Comparison of ENCODE assay signal across 1 cellular context in the genomic region with DNA sequence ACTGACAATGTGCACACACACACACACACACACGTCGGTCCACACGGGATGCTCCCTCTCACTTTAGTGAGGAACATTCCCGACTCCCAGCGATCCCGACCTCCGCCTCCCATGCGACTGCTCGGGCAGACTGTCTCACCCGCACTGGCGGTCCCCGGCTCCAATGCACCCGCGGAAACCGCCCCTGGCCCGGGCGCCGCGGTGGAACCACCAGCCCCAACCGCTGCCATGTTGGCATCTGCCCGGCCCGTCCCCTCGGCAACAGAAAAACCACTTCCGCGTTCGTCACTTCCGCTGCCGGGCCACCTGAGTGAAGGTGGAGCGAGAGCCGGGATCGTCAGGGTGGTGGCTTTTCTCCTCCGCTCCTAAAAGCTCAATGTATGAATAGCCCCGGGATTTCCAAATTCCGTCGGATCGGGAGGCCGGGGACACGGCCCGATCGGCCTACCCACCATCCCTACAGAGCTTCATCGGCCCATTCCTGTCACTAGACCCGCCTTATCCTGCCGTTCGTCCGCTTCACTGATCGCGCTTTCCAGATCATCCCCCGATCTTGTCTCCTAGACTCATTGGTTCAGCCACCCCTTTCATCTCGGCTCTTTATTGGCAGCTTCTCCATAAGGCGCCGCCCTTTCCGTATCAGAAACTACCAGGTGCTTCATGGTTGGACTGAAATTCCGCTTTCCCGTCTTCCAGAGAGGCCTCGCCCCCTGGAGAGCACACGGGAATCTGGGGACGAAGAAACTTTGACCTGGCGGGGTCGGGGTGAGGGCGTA.
A peak's percentile ranks its signal among the peaks of the same experiment; 100 is the strongest.
TF ChIP-seq lines count a peak whose summit lies in the region.

A gene (minus strand): TSS at position 240 of the 776 bp plus-strand sequence. CDS start 10 bp downstream, at position 230.

TF ChIP-seq in GM12878, 131 proteins besides CTCF, POLR2A, EP300 and RAD21 (continued from another document):
- TF ChIP-seq, protein P1, sequence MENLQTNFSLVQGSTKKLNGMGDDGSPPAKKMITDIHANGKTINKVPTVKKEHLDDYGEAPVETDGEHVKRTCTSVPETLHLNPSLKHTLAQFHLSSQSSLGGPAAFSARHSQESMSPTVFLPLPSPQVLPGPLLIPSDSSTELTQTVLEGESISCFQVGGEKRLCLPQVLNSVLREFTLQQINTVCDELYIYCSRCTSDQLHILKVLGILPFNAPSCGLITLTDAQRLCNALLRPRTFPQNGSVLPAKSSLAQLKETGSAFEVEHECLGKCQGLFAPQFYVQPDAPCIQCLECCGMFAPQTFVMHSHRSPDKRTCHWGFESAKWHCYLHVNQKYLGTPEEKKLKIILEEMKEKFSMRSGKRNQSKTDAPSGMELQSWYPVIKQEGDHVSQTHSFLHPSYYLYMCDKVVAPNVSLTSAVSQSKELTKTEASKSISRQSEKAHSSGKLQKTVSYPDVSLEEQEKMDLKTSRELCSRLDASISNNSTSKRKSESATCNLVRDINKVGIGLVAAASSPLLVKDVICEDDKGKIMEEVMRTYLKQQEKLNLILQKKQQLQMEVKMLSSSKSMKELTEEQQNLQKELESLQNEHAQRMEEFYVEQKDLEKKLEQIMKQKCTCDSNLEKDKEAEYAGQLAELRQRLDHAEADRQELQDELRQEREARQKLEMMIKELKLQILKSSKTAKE (IDR thresholded peaks at IDR 0.05; ENCODE audit: low read depth, poor library complexity, severe bottlenecking), result no peak
- TF ChIP-seq RUNX3 (IDR thresholded peaks at IDR 0.05; ENCODE audit: low read length) (peak; percentile 84), SREBF2 (IDR thresholded peaks at IDR 0.05; ENCODE audit: low read length) (no peak), RB1 (IDR thresholded peaks at IDR 0.05; ENCODE audit: borderline replicate concordance) (no peak), PML (IDR thresholded peaks at IDR 0.05; ENCODE audit: low read length) (peak; percentile 75), ESRRA (IDR thresholded peaks at IDR 0.05; ENCODE audit: low read length) (no peak), EZH2 (IDR thresholded peaks at IDR 0.05; ENCODE audit: borderline replicate concordance, control insufficient read depth, low read depth, low read length) (no peak), HDAC6 (IDR thresholded peaks at IDR 0.05; ENCODE audit: unreplicated experiment) (peak; percentile 39), ZNF622 (IDR thresholded peaks at IDR 0.05) (no peak), PAX8 (IDR thresholded peaks at IDR 0.05) (no peak), JUNB (IDR thresholded peaks at IDR 0.05) (no peak), NR2C1 (IDR thresholded peaks at IDR 0.05) (peak; percentile 63), YBX1 (IDR thresholded peaks at IDR 0.05) (no peak), WRNIP1 (IDR thresholded peaks at IDR 0.05; ENCODE audit: borderline replicate concordance, low read depth, low read length) (no peak), NBN (IDR thresholded peaks at IDR 0.05) (peak; percentile 61; the same call in 1 of the 2 replicates), KDM1A (IDR thresholded peaks at IDR 0.05; ENCODE audit: borderline replicate concordance) (no peak), STAT3 (IDR thresholded peaks at IDR 0.05; ENCODE audit: low read depth, low read length) (no peak), HDGF (IDR thresholded peaks at IDR 0.05) (no peak)
- TF ChIP-seq, protein P2, sequence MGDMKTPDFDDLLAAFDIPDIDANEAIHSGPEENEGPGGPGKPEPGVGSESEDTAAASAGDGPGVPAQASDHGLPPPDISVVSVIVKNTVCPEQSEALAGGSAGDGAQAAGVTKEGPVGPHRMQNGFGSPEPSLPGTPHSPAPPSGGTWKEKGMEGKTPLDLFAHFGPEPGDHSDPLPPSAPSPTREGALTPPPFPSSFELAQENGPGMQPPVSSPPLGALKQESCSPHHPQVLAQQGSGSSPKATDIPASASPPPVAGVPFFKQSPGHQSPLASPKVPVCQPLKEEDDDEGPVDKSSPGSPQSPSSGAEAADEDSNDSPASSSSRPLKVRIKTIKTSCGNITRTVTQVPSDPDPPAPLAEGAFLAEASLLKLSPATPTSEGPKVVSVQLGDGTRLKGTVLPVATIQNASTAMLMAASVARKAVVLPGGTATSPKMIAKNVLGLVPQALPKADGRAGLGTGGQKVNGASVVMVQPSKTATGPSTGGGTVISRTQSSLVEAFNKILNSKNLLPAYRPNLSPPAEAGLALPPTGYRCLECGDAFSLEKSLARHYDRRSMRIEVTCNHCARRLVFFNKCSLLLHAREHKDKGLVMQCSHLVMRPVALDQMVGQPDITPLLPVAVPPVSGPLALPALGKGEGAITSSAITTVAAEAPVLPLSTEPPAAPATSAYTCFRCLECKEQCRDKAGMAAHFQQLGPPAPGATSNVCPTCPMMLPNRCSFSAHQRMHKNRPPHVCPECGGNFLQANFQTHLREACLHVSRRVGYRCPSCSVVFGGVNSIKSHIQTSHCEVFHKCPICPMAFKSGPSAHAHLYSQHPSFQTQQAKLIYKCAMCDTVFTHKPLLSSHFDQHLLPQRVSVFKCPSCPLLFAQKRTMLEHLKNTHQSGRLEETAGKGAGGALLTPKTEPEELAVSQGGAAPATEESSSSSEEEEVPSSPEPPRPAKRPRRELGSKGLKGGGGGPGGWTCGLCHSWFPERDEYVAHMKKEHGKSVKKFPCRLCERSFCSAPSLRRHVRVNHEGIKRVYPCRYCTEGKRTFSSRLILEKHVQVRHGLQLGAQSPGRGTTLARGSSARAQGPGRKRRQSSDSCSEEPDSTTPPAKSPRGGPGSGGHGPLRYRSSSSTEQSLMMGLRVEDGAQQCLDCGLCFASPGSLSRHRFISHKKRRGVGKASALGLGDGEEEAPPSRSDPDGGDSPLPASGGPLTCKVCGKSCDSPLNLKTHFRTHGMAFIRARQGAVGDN (IDR thresholded peaks at IDR 0.05), result peak; percentile 69
- TF ChIP-seq, protein P3, sequence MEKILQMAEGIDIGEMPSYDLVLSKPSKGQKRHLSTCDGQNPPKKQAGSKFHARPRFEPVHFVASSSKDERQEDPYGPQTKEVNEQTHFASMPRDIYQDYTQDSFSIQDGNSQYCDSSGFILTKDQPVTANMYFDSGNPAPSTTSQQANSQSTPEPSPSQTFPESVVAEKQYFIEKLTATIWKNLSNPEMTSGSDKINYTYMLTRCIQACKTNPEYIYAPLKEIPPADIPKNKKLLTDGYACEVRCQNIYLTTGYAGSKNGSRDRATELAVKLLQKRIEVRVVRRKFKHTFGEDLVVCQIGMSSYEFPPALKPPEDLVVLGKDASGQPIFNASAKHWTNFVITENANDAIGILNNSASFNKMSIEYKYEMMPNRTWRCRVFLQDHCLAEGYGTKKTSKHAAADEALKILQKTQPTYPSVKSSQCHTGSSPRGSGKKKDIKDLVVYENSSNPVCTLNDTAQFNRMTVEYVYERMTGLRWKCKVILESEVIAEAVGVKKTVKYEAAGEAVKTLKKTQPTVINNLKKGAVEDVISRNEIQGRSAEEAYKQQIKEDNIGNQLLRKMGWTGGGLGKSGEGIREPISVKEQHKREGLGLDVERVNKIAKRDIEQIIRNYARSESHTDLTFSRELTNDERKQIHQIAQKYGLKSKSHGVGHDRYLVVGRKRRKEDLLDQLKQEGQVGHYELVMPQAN (conservative IDR thresholded peaks at IDR 0.05), result peak; percentile 90
